Comparison of ENCODE assay signal across 17 cellular contexts in the genomic region with DNA sequence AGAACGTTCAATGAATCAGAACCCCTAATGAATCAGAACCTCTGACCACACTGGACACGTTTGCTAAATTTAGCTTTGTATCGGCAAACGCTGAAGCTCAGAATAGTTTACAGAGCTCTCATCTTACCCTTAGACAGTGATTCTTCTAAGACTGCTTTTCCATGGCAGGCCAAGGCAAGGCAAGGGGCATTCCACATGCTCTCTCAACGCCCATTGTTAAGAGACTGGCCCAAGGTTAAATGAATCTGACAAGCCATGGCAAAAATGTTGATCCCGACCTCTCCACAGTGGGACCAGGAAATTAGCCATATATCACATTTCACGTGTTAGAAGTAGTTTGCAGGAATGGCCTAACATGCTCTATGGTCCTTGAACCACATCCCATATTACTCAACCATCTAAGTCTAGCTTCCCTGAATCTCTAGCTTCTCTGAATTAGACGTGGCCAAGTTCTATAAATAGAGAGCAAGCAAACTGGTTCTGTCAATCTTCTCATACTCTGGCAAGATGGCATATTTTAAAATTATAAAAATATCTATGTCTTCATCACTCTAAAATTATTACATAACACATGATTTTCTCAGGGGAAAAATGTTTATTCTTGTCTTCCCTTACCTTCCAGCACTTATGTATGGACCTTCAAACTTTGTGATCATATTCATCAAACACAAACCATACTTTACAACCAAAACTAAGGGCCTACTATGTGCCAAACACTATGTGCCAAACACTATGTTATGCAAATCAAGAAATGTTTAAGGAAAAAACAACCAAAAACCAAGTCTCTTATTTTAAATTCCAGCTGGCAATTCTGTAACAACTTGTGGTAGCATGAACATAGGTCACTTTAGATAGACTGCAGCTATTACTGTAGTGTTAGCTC. TPM values are rescaled to one million over a fixed set of nuclear protein-coding genes. Genes with fewer than 3 reads are reported as not detected.
DNase-seq lines count a peak whose midpoint lies in the region; ATAC-seq and TF ChIP-seq lines count a peak whose summit lies in the region.
"Had no signal": no experiment of that assay in that cellular context is flagged by ENCODE, and none has a peak within 500 bp of the region (broad histone marks: within the 10 kb centered on the region; RNA-seq: fewer than 3 reads in every experiment).

No MANE protein-coding gene starts in this region.

- no peak overlapping the region for H3K4me3 Mint-ChIP-seq in activated naive CD4-positive, alpha-beta T cell treated with anti-CD3 and anti-CD28 coated beads, Interleukin-2, amount 50 U/mL, for 24 hours
- H3K4me3 Mint-ChIP-seq in activated naive CD4-positive, alpha-beta T cell treated with anti-CD3 and anti-CD28 coated beads, Interleukin-2, amount 10 ng/mL, durations not matched to agents 7 days and 5 days: no peak overlapping the region
- no peak overlapping the region for H3K4me3 Mint-ChIP-seq in activated T-helper 17 cell treated with anti-CD3 and anti-CD28 coated beads, Interleukin-2, amount 50 U/mL, for 72 hours
- H3K4me3 Mint-ChIP-seq: natural killer cell, type B pancreatic cell had no signal

- no peaks in the 10 kb centered on the region for H3K9me3 Mint-ChIP-seq in activated naive CD4-positive, alpha-beta T cell treated with anti-CD3 and anti-CD28 coated beads, Interleukin-2, amount 50 U/mL, for 24 hours
- no peaks in the 10 kb centered on the region for H3K9me3 Mint-ChIP-seq in activated naive CD4-positive, alpha-beta T cell treated with anti-CD3 and anti-CD28 coated beads, Interleukin-2, amount 10 ng/mL, durations not matched to agents 7 days and 5 days
- H3K9me3 Mint-ChIP-seq in activated T-helper 17 cell treated with anti-CD3 and anti-CD28 coated beads, Interleukin-2, amount 50 U/mL, for 72 hours: no peaks in the 10 kb centered on the region
- H3K9me3 Mint-ChIP-seq: natural killer cell, type B pancreatic cell had no signal

- H3K4me3 ChIP-seq in thoracic aorta (no peak overlapping the region), Peyer's patch (no peak overlapping the region)
- H3K4me3 ChIP-seq: gastroesophageal sphincter had no signal

- H3K36me3 Mint-ChIP-seq in activated naive CD4-positive, alpha-beta T cell treated with anti-CD3 and anti-CD28 coated beads, Interleukin-2, amount 50 U/mL, for 24 hours: peaks cover 23% of the 10 kb centered on the region
- peaks cover 68% of the 10 kb centered on the region for H3K36me3 Mint-ChIP-seq in activated naive CD4-positive, alpha-beta T cell treated with anti-CD3 and anti-CD28 coated beads, Interleukin-2, amount 10 ng/mL, durations not matched to agents 7 days and 5 days
- peaks cover 89% of the 10 kb centered on the region for H3K36me3 Mint-ChIP-seq in activated T-helper 17 cell treated with anti-CD3 and anti-CD28 coated beads, Interleukin-2, amount 50 U/mL, for 72 hours (ENCODE audit: low read depth)

- H3K4me1 ChIP-seq in thoracic aorta (ENCODE audit: control insufficient read depth in 1 of 2, low read depth in 2 of 2) (peaks cover 22 to 64% of the 10 kb centered on the region in 2 donors), Peyer's patch (peaks cover 0 to 14% (median 4%) of the 10 kb centered on the region in 4 donors)

- H3K9me3 ChIP-seq in thoracic aorta: no peaks in the 10 kb centered on the region
- H3K9me3 ChIP-seq in Peyer's patch: no peaks in the 10 kb centered on the region
- H3K9me3 ChIP-seq: gastroesophageal sphincter had no signal

- TF ChIP-seq CTCF in thoracic aorta (IDR thresholded peaks at IDR 0.05) (no peak), Peyer's patch (IDR thresholded peaks at IDR 0.05) (no peak)

- H3K27ac Mint-ChIP-seq in activated naive CD4-positive, alpha-beta T cell treated with anti-CD3 and anti-CD28 coated beads, Interleukin-2, amount 50 U/mL, for 24 hours: peak overlapping the region; percentile 72
- no peak overlapping the region for H3K27ac Mint-ChIP-seq in activated naive CD4-positive, alpha-beta T cell treated with anti-CD3 and anti-CD28 coated beads, Interleukin-2, amount 10 ng/mL, durations not matched to agents 7 days and 5 days
- H3K27ac Mint-ChIP-seq in activated T-helper 17 cell treated with anti-CD3 and anti-CD28 coated beads, Interleukin-2, amount 50 U/mL, for 72 hours: peak overlapping the region; percentile 86
- H3K27ac Mint-ChIP-seq: natural killer cell, type B pancreatic cell had no signal

- intact Hi-C loops in left ventricle myocardium superior (cut with micrococcal nuclease): no loop called here

- H3K27me3 ChIP-seq in thoracic aorta (replicated peaks; ENCODE audit: insufficient read depth): no peaks in the 10 kb centered on the region
- H3K27me3 ChIP-seq in Peyer's patch: no peaks in the 10 kb centered on the region
- H3K27me3 ChIP-seq: gastroesophageal sphincter had no signal

- H3K36me3 ChIP-seq in thoracic aorta (no peaks in the 10 kb centered on the region), Peyer's patch (peaks cover 0 to 14% (median 0%) of the 10 kb centered on the region in 3 donors)

- H3K27ac ChIP-seq in thoracic aorta: peak overlapping the region; percentile 21 to 69
- H3K27ac ChIP-seq in substantia nigra (ENCODE audit: low read depth, low read length, poor library complexity, severe bottlenecking): no peak overlapping the region
- H3K27ac ChIP-seq in Peyer's patch: no peak overlapping the region
- H3K27ac ChIP-seq: gastroesophageal sphincter had no signal

- TF ChIP-seq POLR2A in Peyer's patch (IDR thresholded peaks at IDR 0.05): no peak

- no peak for DNase-seq in activated naive CD4-positive, alpha-beta T cell treated with anti-CD3 and anti-CD28 coated beads, Interleukin-2, amount 10 ng/mL, durations not matched to agents 7 days and 5 days
- DNase-seq in left ventricle myocardium superior (no peak), thoracic aorta (ENCODE audit: low spot score) (no peak), substantia nigra (lab: John Stamatoyannopoulos, UW) (no peak), Peyer's patch (no peak)
- DNase-seq: activated CD8-positive, alpha-beta memory T cell treated with anti-CD3 and anti-CD28 coated beads for 24 hours; DMS53; kidney glomerular epithelial cell; natural killer cell; NCI-H345; stimulated activated CD4-positive, alpha-beta T cell treated with anti-CD3 and anti-CD28 coated beads, Interleukin-12 subunit alpha, Interleukin-12 subunit beta, amount 100 ng/mL, for 4 hours had no signal

- H3K27me3 Mint-ChIP-seq in activated naive CD4-positive, alpha-beta T cell treated with anti-CD3 and anti-CD28 coated beads, Interleukin-2, amount 50 U/mL, for 24 hours: no peaks in the 10 kb centered on the region
- no peaks in the 10 kb centered on the region for H3K27me3 Mint-ChIP-seq in activated naive CD4-positive, alpha-beta T cell treated with anti-CD3 and anti-CD28 coated beads, Interleukin-2, amount 10 ng/mL, durations not matched to agents 7 days and 5 days
- H3K27me3 Mint-ChIP-seq in activated T-helper 17 cell treated with anti-CD3 and anti-CD28 coated beads, Interleukin-2, amount 50 U/mL, for 72 hours: no peaks in the 10 kb centered on the region
- H3K27me3 Mint-ChIP-seq: type B pancreatic cell had no signal

- CTCF ChIA-PET in activated naive CD4-positive, alpha-beta T cell treated with anti-CD3 and anti-CD28 coated beads, Interleukin-2, amount 10 ng/mL, durations not matched to agents 7 days and 5 days (lab: Charles Lee): interaction anchor here (0.6 to 0.8 kb wide), 3 partner anchors 9 to 279 kb away, joined by 3 to 4 read pairs (median 3); no protein-coding TSS in a partner anchor

- peak; percentile 16 for ATAC-seq in activated T-helper 17 cell treated with anti-CD3 and anti-CD28 coated beads, Interleukin-2, amount 50 U/mL, for 72 hours (replicated peaks)
- ATAC-seq in left ventricle myocardium superior (peak; percentile 42), thoracic aorta (ENCODE audit: insufficient number of reproducible peaks, low FRiP score, low read depth) (peak; percentile 69), HG02623 (IDR thresholded peaks at IDR 0.05; ENCODE audit: unreplicated experiment) (no peak)
- ATAC-seq: activated naive CD4-positive, alpha-beta T cell treated with anti-CD3 and anti-CD28 coated beads, Interleukin-2, amount 50 U/mL, for 72 hours; gastroesophageal sphincter; natural killer cell had no signal

- H3K4me1 Mint-ChIP-seq in activated naive CD4-positive, alpha-beta T cell treated with anti-CD3 and anti-CD28 coated beads, Interleukin-2, amount 50 U/mL, for 24 hours: peaks cover 10% of the 10 kb centered on the region
- H3K4me1 Mint-ChIP-seq in activated naive CD4-positive, alpha-beta T cell treated with anti-CD3 and anti-CD28 coated beads, Interleukin-2, amount 10 ng/mL, durations not matched to agents 7 days and 5 days: peaks cover 19% of the 10 kb centered on the region
- H3K4me1 Mint-ChIP-seq in activated T-helper 17 cell treated with anti-CD3 and anti-CD28 coated beads, Interleukin-2, amount 50 U/mL, for 72 hours: peaks cover 20% of the 10 kb centered on the region

RNA-seq across cellular contexts. Expression of a gene that starts 54.3 kb away (rescaled TPM):
- total RNA-seq in activated T-helper 17 cell treated with anti-CD3 and anti-CD28 coated beads, Interleukin-2, amount 50 U/mL, for 72 hours: 10 to 100 TPM; 32.8 to 52.0 TPM
- total RNA-seq in left ventricle myocardium superior (15.7 TPM), thoracic aorta (10 to 100 TPM; 26.0 to 26.7 TPM), Peyer's patch (10 to 100 TPM; 27.5 to 54.5 (median 42.8) TPM)

RNA-seq across cellular contexts. Expression of a gene that starts 54.5 kb away (rescaled TPM):
- total RNA-seq in activated T-helper 17 cell treated with anti-CD3 and anti-CD28 coated beads, Interleukin-2, amount 50 U/mL, for 72 hours: under 1 TPM; 0.77 to 0.89 TPM
- total RNA-seq in left ventricle myocardium superior (0.64 TPM), thoracic aorta (1 to 10 TPM in 1 of 2 donors, under 1 TPM in 1; 0.14 to 2.3 TPM), Peyer's patch (1 to 10 TPM in 1 of 4 donors, under 1 TPM in 3; 0.53 to 1.2 (median 0.88) TPM)

Comparison
In these comparisons a context has a peak if more than half of its experiments do, and no peak if none do; other contexts are left out.
1. H3K27ac ChIP-seq: peak in thoracic aorta (2 of 2); none in substantia nigra (single experiment) and Peyer's patch (0 of 4).